17 cellular contexts compared by ENCODE assay signal in the genomic region with DNA sequence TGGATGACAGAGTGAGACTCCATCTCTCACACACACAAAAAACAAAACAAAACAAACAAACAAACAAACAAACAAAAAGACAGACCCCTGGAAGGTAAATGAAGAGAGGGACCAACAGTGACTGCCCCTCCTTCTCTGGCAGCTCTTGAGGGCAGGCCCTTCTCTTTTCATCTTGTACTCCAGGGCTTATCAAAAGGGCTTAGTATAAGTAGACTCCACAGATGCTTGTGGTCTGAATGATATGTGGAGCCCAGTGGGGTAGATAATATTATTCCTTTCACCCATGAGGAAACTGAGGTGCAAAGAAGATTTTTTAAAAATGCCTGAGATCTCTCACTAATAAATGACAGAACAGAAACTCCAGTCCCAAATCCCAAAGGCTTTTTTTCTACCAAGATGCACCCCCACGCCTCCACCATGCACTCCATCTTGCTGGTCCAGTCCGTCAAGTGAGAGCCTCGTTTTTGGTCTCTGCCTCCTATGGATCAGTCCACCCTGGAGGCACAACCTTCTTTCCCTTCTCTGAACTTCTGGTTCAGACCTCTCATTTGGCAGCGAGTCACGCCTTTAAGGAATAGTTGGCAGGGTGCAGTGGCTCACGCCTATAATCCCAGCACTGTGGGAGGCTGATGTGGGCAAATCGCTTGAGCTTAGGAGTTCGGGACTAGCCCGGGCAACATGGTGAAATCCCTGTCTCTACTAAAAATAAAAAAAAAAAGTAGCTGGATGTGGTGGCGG. TPM values are rescaled to one million over a fixed set of nuclear protein-coding genes. Genes with fewer than 3 reads are reported as not detected.
DNase-seq lines count a peak whose midpoint lies in the region; ATAC-seq and TF ChIP-seq lines count a peak whose summit lies in the region.
"Had no signal": no experiment of that assay in that cellular context is flagged by ENCODE, and none has a peak within 500 bp of the region (broad histone marks: within the 10 kb centered on the region; RNA-seq: fewer than 3 reads in every experiment).

No MANE protein-coding gene starts in this region.

- no peaks in the 10 kb centered on the region for H4K20me1 ChIP-seq in H9 (ENCODE audit: control insufficient read depth, insufficient read depth, insufficient read length)

- no peaks in the 10 kb centered on the region for H3K36me3 ChIP-seq in esophagus muscularis mucosa
- H3K36me3 ChIP-seq: colonic mucosa had no signal

- no peak overlapping the region for H4K91ac ChIP-seq in H9 (ENCODE audit: insufficient read length, low read depth, low read length)

- H3K9me3 ChIP-seq in H9 (ENCODE audit: control insufficient read depth, low read depth, low read length) = no peaks in the 10 kb centered on the region
- H3K9me3 ChIP-seq in esophagus muscularis mucosa = no peaks in the 10 kb centered on the region
- H3K9me3 ChIP-seq: colonic mucosa had no signal

- POLR2A ChIA-PET in activated CD4-positive, alpha-beta T cell treated with anti-CD3 and anti-CD28 coated beads, Interleukin-2, amount 10 ng/mL, durations not matched to agents 7 days and 5 days (lab: Charles Lee) = interaction anchor here (0.6 to 1.5 kb wide), 3 partner anchors 116 to 122 kb away, joined by 3 to 12 read pairs (median 3); no protein-coding TSS in a partner anchor

- no peak overlapping the region for H3K18ac ChIP-seq in H9 (ENCODE audit: insufficient read length, low read depth, low read length)

- H2AFZ ChIP-seq in H9 (ENCODE audit: low read length) = no peak overlapping the region

- no peak for DNase-seq in activated CD4-positive, alpha-beta T cell treated with anti-CD3 and anti-CD28 coated beads, Interleukin-2, amount 10 ng/mL, durations not matched to agents 7 days and 5 days
- DNase-seq in activated CD4-positive, alpha-beta T cell treated with anti-CD3 and anti-CD28 coated beads, Interleukin-2, amount 50 U/mL, for 48 hours = no peak
- no peak for DNase-seq in H9
- DNase-seq in activated T-helper 2 cell treated with anti-CD3 and anti-CD28 coated beads, Interferon-gamma antibody, Interleukin-2, Interleukin-4, amounts not matched to agents 10 μg/mL and 5 μg/mL and 100 μg/mL, durations not matched to agents 14 hours and 24 hours and 36 hours (ENCODE audit: low spot score) = no peak
- no peak for DNase-seq in memory B cell (ENCODE audit: low spot score in 2 of 2)
- no peak for DNase-seq in left colon
- DNase-seq in esophagus muscularis mucosa (ENCODE audit: extremely low spot score) = no peak
- DNase-seq: activated CD4-positive, CD25-positive, alpha-beta regulatory T cell; colonic mucosa; DMS 273 treated with DMSO at 0.1 percent for 48 hours; NCI-H1048; NCI-H2171 treated with DMSO at 0.1 percent for 48 hours; small intestine had no signal

- intact Hi-C loops in activated T-helper 2 cell treated with anti-CD3 and anti-CD28 coated beads, Interferon-gamma antibody, Interleukin-2, Interleukin-4, amounts not matched to agents 10 μg/mL and 5 μg/mL and 100 μg/mL, durations not matched to agents 14 hours and 24 hours and 36 hours (cut with micrococcal nuclease) = loop anchor here (1.0 to 2.0 kb wide), 3 partner anchors 7 to 401 kb away; no protein-coding TSS in a partner anchor
- intact Hi-C loops in left colon (cut with DNase I, micrococcal nuclease) = loop anchor here in 1 of 2 donors (5.0 kb wide), 1 partner anchor 261 kb away; the partner anchor contains the start of gene N4BP2
- intact Hi-C loops in esophagus muscularis mucosa (cut with DNase I) = loop anchor here (5.0 kb wide), 1 partner anchor 261 kb away; the partner anchor contains the start of gene N4BP2

- TF ChIP-seq CTCF in H9 (conservative IDR thresholded peaks at IDR 0.05) (no peak), esophagus muscularis mucosa (IDR thresholded peaks at IDR 0.05) (no peak)

- no peak overlapping the region for H3K56ac ChIP-seq in H9 (ENCODE audit: insufficient read length, low read depth, low read length)

- H3K4me1 Mint-ChIP-seq in activated CD4-positive, alpha-beta T cell treated with anti-CD3 and anti-CD28 coated beads, Interleukin-2, amount 10 ng/mL, durations not matched to agents 7 days and 5 days = peaks cover 54% of the 10 kb centered on the region
- H3K4me1 Mint-ChIP-seq in H9 (peaks cover 32 to 34% of the 10 kb centered on the region in 2 experiments), memory B cell (peaks cover 9% of the 10 kb centered on the region)
- peaks cover 37% of the 10 kb centered on the region for H3K4me1 Mint-ChIP-seq in activated T-helper 2 cell treated with anti-CD3 and anti-CD28 coated beads, Interferon-gamma antibody, Interleukin-2, Interleukin-4, amounts not matched to agents 10 μg/mL and 5 μg/mL and 100 μg/mL, durations not matched to agents 14 hours and 24 hours and 36 hours (ENCODE audit: low read depth)

- H3K4me2 ChIP-seq in H9 (ENCODE audit: insufficient read depth, insufficient read length, low read length) = no peak overlapping the region

- no peaks in the 10 kb centered on the region for H3K36me3 Mint-ChIP-seq in activated CD4-positive, alpha-beta T cell treated with anti-CD3 and anti-CD28 coated beads, Interleukin-2, amount 10 ng/mL, durations not matched to agents 7 days and 5 days (ENCODE audit: low read depth)
- H3K36me3 Mint-ChIP-seq in H9 (ENCODE audit: insufficient read depth in 1 of 3, low read depth in 3 of 3) = no peaks in the 10 kb centered on the region
- no peaks in the 10 kb centered on the region for H3K36me3 Mint-ChIP-seq in activated T-helper 2 cell treated with anti-CD3 and anti-CD28 coated beads, Interferon-gamma antibody, Interleukin-2, Interleukin-4, amounts not matched to agents 10 μg/mL and 5 μg/mL and 100 μg/mL, durations not matched to agents 14 hours and 24 hours and 36 hours (ENCODE audit: low read depth)
- H3K36me3 Mint-ChIP-seq in memory B cell = no peaks in the 10 kb centered on the region

- H2BK12ac ChIP-seq in H9 (ENCODE audit: insufficient read length, low read depth, low read length) = no peak overlapping the region

- no peaks in the 10 kb centered on the region for H3K79me1 ChIP-seq in H9 (ENCODE audit: insufficient read depth, low read depth, low read length, poor library complexity, severe bottlenecking)

- H2BK5ac ChIP-seq in H9 (ENCODE audit: insufficient read length, low read length) = no peak overlapping the region

- H4K5ac ChIP-seq in H9 (ENCODE audit: insufficient read length, low read depth, low read length) = no peak overlapping the region

- H3K9ac ChIP-seq in H9 (ENCODE audit: extremely low read depth, insufficient read length, low read length) = no peak overlapping the region

- H3K27me3 ChIP-seq in H9 (ENCODE audit: insufficient read depth, low read length) (no peaks in the 10 kb centered on the region), esophagus muscularis mucosa (no peaks in the 10 kb centered on the region)
- H3K27me3 ChIP-seq: colonic mucosa had no signal

- H3K4ac ChIP-seq in H9 (ENCODE audit: low read depth, low read length) = no peak overlapping the region

- H2BK15ac ChIP-seq in H9 (ENCODE audit: low read depth, low read length) = no peak overlapping the region

- WGBS in H9 (ENCODE audit: extremely low coverage, insufficient read length, low lambda C conversion rate) = no CpG with 5 or more reads among the region's 10 CpGs
- WGBS in esophagus muscularis mucosa = 98% methylated on average over 10 of the region's 10 CpGs

- CTCF ChIA-PET in activated CD4-positive, alpha-beta T cell treated with anti-CD3 and anti-CD28 coated beads, Interleukin-2, amount 10 ng/mL, durations not matched to agents 7 days and 5 days (lab: Charles Lee) = interaction anchor here (0.6 to 2.4 kb wide), 32 partner anchors 8 to 354 kb away, joined by 3 to 36 read pairs (median 5); partner anchors contain the start of gene RHOH

- ATAC-seq in memory B cell (ENCODE audit: low read depth) (no peak), GM21737 (IDR thresholded peaks at IDR 0.05; ENCODE audit: unreplicated experiment) (no peak), left colon (no peak)

- H2BK120ac ChIP-seq in H9 (ENCODE audit: low read depth, low read length, poor library complexity, severe bottlenecking) = no peak overlapping the region

- TF ChIP-seq EP300 in esophagus muscularis mucosa (IDR thresholded peaks at IDR 0.05) = no peak

- no peaks in the 10 kb centered on the region for H3K9me3 Mint-ChIP-seq in activated CD4-positive, alpha-beta T cell treated with anti-CD3 and anti-CD28 coated beads, Interleukin-2, amount 10 ng/mL, durations not matched to agents 7 days and 5 days
- H3K9me3 Mint-ChIP-seq in H9 (no peaks in the 10 kb centered on the region; a peak in 1 of 5 replicates), memory B cell (no peaks in the 10 kb centered on the region)
- no peaks in the 10 kb centered on the region for H3K9me3 Mint-ChIP-seq in activated T-helper 2 cell treated with anti-CD3 and anti-CD28 coated beads, Interferon-gamma antibody, Interleukin-2, Interleukin-4, amounts not matched to agents 10 μg/mL and 5 μg/mL and 100 μg/mL, durations not matched to agents 14 hours and 24 hours and 36 hours

- no peak overlapping the region for H3K14ac ChIP-seq in H9 (ENCODE audit: insufficient read depth, low read length)

- H2AK5ac ChIP-seq in H9 (ENCODE audit: insufficient read length, low read length) = no peak overlapping the region

- H2BK20ac ChIP-seq in H9 (ENCODE audit: low read depth, low read length, poor library complexity, severe bottlenecking) = peak overlapping the region; percentile 26

- H3K27ac ChIP-seq in H9 (ENCODE audit: insufficient read length, low read depth, low read length) (no peak overlapping the region), esophagus muscularis mucosa (replicated peaks in 1 of 4) (peak overlapping the region in 1 of 4 donors; percentile 79)

- TF ChIP-seq POLR2A in esophagus muscularis mucosa (IDR thresholded peaks at IDR 0.05; ENCODE audit: low read depth) = no peak

- H3K4me1 ChIP-seq in H9 (ENCODE audit: insufficient read depth, low read length) (peaks cover 6% of the 10 kb centered on the region; the same call in 1 of the 2 replicates), esophagus muscularis mucosa (peaks cover 9 to 40% (median 22%) of the 10 kb centered on the region in 4 donors)

- H3K23ac ChIP-seq in H9 (ENCODE audit: insufficient read length, low read depth, low read length) = no peak overlapping the region

- no peaks in the 10 kb centered on the region for H3K27me3 Mint-ChIP-seq in activated CD4-positive, alpha-beta T cell treated with anti-CD3 and anti-CD28 coated beads, Interleukin-2, amount 10 ng/mL, durations not matched to agents 7 days and 5 days
- H3K27me3 Mint-ChIP-seq in H9 (ENCODE audit: low read depth) (peaks cover 3% of the 10 kb centered on the region; the same call in 1 of the 2 replicates), memory B cell (no peaks in the 10 kb centered on the region)
- no peaks in the 10 kb centered on the region for H3K27me3 Mint-ChIP-seq in activated T-helper 2 cell treated with anti-CD3 and anti-CD28 coated beads, Interferon-gamma antibody, Interleukin-2, Interleukin-4, amounts not matched to agents 10 μg/mL and 5 μg/mL and 100 μg/mL, durations not matched to agents 14 hours and 24 hours and 36 hours (ENCODE audit: low read depth)

- no peaks in the 10 kb centered on the region for H3K79me2 ChIP-seq in H9 (ENCODE audit: insufficient read depth, low read length)

- no peak overlapping the region for H3T11ph ChIP-seq in H9 (ENCODE audit: low read length)

- peak overlapping the region; percentile 79 for H3K27ac Mint-ChIP-seq in activated CD4-positive, alpha-beta T cell treated with anti-CD3 and anti-CD28 coated beads, Interleukin-2, amount 10 ng/mL, durations not matched to agents 7 days and 5 days
- H3K27ac Mint-ChIP-seq in H9 (no peak overlapping the region), memory B cell (peak overlapping the region; percentile 17)
- peak overlapping the region; percentile 39 for H3K27ac Mint-ChIP-seq in activated T-helper 2 cell treated with anti-CD3 and anti-CD28 coated beads, Interferon-gamma antibody, Interleukin-2, Interleukin-4, amounts not matched to agents 10 μg/mL and 5 μg/mL and 100 μg/mL, durations not matched to agents 14 hours and 24 hours and 36 hours

- no peak overlapping the region for H3K4me3 ChIP-seq in esophagus muscularis mucosa
- H3K4me3 ChIP-seq: lung had no signal

- no peaks in the 10 kb centered on the region for H3K23me2 ChIP-seq in H9 (ENCODE audit: insufficient read length, low read depth, low read length, poor library complexity, severe bottlenecking)

- no peak overlapping the region for H3K4me3 Mint-ChIP-seq in activated CD4-positive, alpha-beta T cell treated with anti-CD3 and anti-CD28 coated beads, Interleukin-2, amount 10 ng/mL, durations not matched to agents 7 days and 5 days
- H3K4me3 Mint-ChIP-seq in H9 (peak overlapping the region in 1 of 2 experiments; percentile 15; a peak in 1 of 5 replicates), memory B cell (no peak overlapping the region)
- H3K4me3 Mint-ChIP-seq in activated T-helper 2 cell treated with anti-CD3 and anti-CD28 coated beads, Interferon-gamma antibody, Interleukin-2, Interleukin-4, amounts not matched to agents 10 μg/mL and 5 μg/mL and 100 μg/mL, durations not matched to agents 14 hours and 24 hours and 36 hours (ENCODE audit: low read depth) = no peak overlapping the region

- H4K8ac ChIP-seq in H9 (replicated peaks; ENCODE audit: insufficient read length, low read depth, low read length) = no peak overlapping the region

RNA-seq across cellular contexts. Expression of gene CHRNA9, which starts 17.0 kb away (rescaled TPM):
- not detected for total RNA-seq in activated CD4-positive, alpha-beta T cell treated with anti-CD3 and anti-CD28 coated beads, Interleukin-2, amount 10 ng/mL, durations not matched to agents 7 days and 5 days
- total RNA-seq in H9 (2021) (1.2 and 1.3 TPM in 2 replicates), left colon (not detected), esophagus muscularis mucosa (under 1 TPM in 1 of 4 donors, not detected in 3; 0.11 TPM)
- not detected in 2 replicates for total RNA-seq in activated T-helper 2 cell treated with anti-CD3 and anti-CD28 coated beads, Interferon-gamma antibody, Interleukin-2, Interleukin-4, amounts not matched to agents 10 μg/mL and 5 μg/mL and 100 μg/mL, durations not matched to agents 14 hours and 24 hours and 36 hours
- total RNA-seq: colonic mucosa, omental fat pad, temporal lobe had no signal

Comparison
In these comparisons a context has a peak if more than half of its experiments do, and no peak if none do; other contexts are left out.
1. H3K27ac Mint-ChIP-seq: peak in activated CD4-positive, alpha-beta T cell treated with anti-CD3 and anti-CD28 coated beads, Interleukin-2, amount 10 ng/mL, durations not matched to agents 7 days and 5 days (single experiment), activated T-helper 2 cell treated with anti-CD3 and anti-CD28 coated beads, Interferon-gamma antibody, Interleukin-2, Interleukin-4, amounts not matched to agents 10 μg/mL and 5 μg/mL and 100 μg/mL, durations not matched to agents 14 hours and 24 hours and 36 hours (single experiment) and memory B cell (single experiment); none in H9 (0 of 3).